Comparison of ENCODE assay signal across 8 cellular contexts in genomic region chr19:1406818-1407661, GRCh38. TPM values are rescaled to one million over a fixed set of nuclear protein-coding genes. Genes with fewer than 3 reads are reported as not detected.
DNase-seq lines count a peak whose midpoint lies in the region; ATAC-seq, FAIRE-seq and TF ChIP-seq lines count a peak whose summit lies in the region.

Gene DAZAP1, plus strand, starts transcription at chr19:1407586. Its CDS starts 188 bp downstream, at chr19:1407774.

- peak within 1 kb of the TSS; percentile 98 for H3K4me2 ChIP-seq in OCI-LY3 (ENCODE audit: low read length)

- peak within 1 kb of the TSS; percentile 85 for H3K27ac ChIP-seq in OCI-LY3 (ENCODE audit: low read length)

- peak within 1 kb of the TSS; percentile 100 for H3K9ac ChIP-seq in OCI-LY3 (ENCODE audit: low read length)

- H3K27me3 ChIP-seq in OCI-LY3 (ENCODE audit: low read depth, low read length) (0 out of 2 replicates have a peak, but pooled peaks cover 2% of the 10 kb centered on the region), mononuclear cell (ENCODE audit: insufficient read depth, low read length) (peaks cover 6% of the 10 kb centered on the region)

- peak; percentile 50 for ATAC-seq in GM21515 (IDR thresholded peaks at IDR 0.05; ENCODE audit: unreplicated experiment)

- no peak for FAIRE-seq in D721Med (lab: Jason Lieb, UNC)

- DNase-seq in D721Med (ENCODE audit: insufficient read length, low spot score) (peak; percentile 96), HuH-7.5 (ENCODE audit: low spot score) (peak; percentile 97), activated T-cell treated with anti-CD3 and anti-CD28 coated beads for 1 hour (ENCODE audit: low read depth) (peak; percentile 99), epidermal melanocyte (ENCODE audit: insufficient read length, low spot score) (peak; percentile 98)
- DNase-seq in stimulated activated CD8-positive, alpha-beta memory T cell treated with anti-CD3 and anti-CD28 coated beads, Interleukin-4, amount 100 ng/mL, for 1 hour (ENCODE audit: low read depth in 2 of 2, low spot score in 1 of 2): peak; percentile 94 to 99

- H2AFZ ChIP-seq in OCI-LY3 (ENCODE audit: low read depth, low read length): peak within 1 kb of the TSS; percentile 39; the same call in 1 of the 2 replicates

- H3K36me3 ChIP-seq in OCI-LY3 (replicated peaks; ENCODE audit: low read depth, low read length): peaks cover 35% of the 10 kb centered on the region

- H3K79me2 ChIP-seq in OCI-LY3 (ENCODE audit: low read length): peaks cover 47% of the 10 kb centered on the region

- H3K9me3 ChIP-seq in OCI-LY3 (ENCODE audit: insufficient read depth, low read length): no peaks in the 10 kb centered on the region
- no peaks in the 10 kb centered on the region for H3K9me3 ChIP-seq in mononuclear cell (ENCODE audit: low read depth, low read length)

- peak within 1 kb of the TSS; percentile 95 for H3K4me3 ChIP-seq in OCI-LY3 (ENCODE audit: low read length)
- peak within 1 kb of the TSS; percentile 84 for H3K4me3 ChIP-seq in mononuclear cell (ENCODE audit: low read length)

- TF ChIP-seq CTCF in D721Med (IDR thresholded peaks at IDR 0.05; ENCODE audit: insufficient read depth, missing control alignments) (no peak), OCI-LY3 (IDR thresholded peaks at IDR 0.05; ENCODE audit: low read depth, low read length) (peak; percentile 69)

- peaks cover 35% of the 10 kb centered on the region for H4K20me1 ChIP-seq in OCI-LY3 (ENCODE audit: insufficient read depth, low read length)

- H3K4me1 ChIP-seq in OCI-LY3 (ENCODE audit: low read length) (peaks cover 32% of the 10 kb centered on the region), mononuclear cell (ENCODE audit: insufficient read depth, low read length) (peaks cover 59% of the 10 kb centered on the region)

RNA-seq across cellular contexts. Expression of gene DAZAP1, which starts in this region (rescaled TPM):
- total RNA-seq in mononuclear cell: 63.0 TPM

Comparison
In these comparisons a context has a peak if more than half of its experiments do, and no peak if none do; other contexts are left out.
1. Peak in every context shown above with its lines: DNase-seq, ATAC-seq, H3K4me3 ChIP-seq and H3K27ac ChIP-seq.